In genomic region chr1:45820797-45821196, GRCh38 we compare ENCODE assay signal across 16 cellular contexts.
"Had no signal": no experiment of that assay in that cellular context is flagged by ENCODE, and none has a peak within 500 bp of the region (broad histone marks: within the 10 kb centered on the region; RNA-seq: fewer than 3 reads in every experiment).

No MANE protein-coding gene starts in this region.

- H3K9me3 Mint-ChIP-seq: activated naive CD4-positive, alpha-beta T cell treated with anti-CD3 and anti-CD28 coated beads, Interleukin-2, amount 50 U/mL, for 24 hours; activated T-helper 2 cell treated with anti-CD3 and anti-CD28 coated beads, Interferon-gamma antibody, Interleukin-2, Interleukin-4, amounts not matched to agents 10 μg/mL and 5 μg/mL and 100 μg/mL, durations not matched to agents 14 hours and 24 hours and 36 hours; stimulated activated effector memory CD8-positive, alpha-beta T cell treated with anti-CD3 and anti-CD28 coated beads, Interleukin-12 subunit alpha, Interleukin-12 subunit beta, amount 100 ng/mL, for 72 hours had no signal

- DNase-seq: activated CD4-positive, CD25-positive, alpha-beta regulatory T cell; amniotic stem cell; cerebellar nuclear complex; kidney; retina; small intestine; T-helper 2 cell had no signal

- H3K27ac ChIP-seq: esophagus muscularis mucosa, parathyroid adenoma, tibial nerve, vagina had no signal

- H3K4me1 Mint-ChIP-seq: activated naive CD4-positive, alpha-beta T cell treated with anti-CD3 and anti-CD28 coated beads, Interleukin-2, amount 50 U/mL, for 24 hours; brain; mesothelial cell of epicardium had no signal

- H3K4me3 ChIP-seq: esophagus muscularis mucosa, tibial nerve, vagina had no signal

- H3K27me3 Mint-ChIP-seq: activated naive CD4-positive, alpha-beta T cell treated with anti-CD3 and anti-CD28 coated beads, Interleukin-2, amount 50 U/mL, for 24 hours; brain had no signal

- H3K27ac Mint-ChIP-seq: activated naive CD4-positive, alpha-beta T cell treated with anti-CD3 and anti-CD28 coated beads, Interleukin-2, amount 50 U/mL, for 24 hours; activated T-helper 2 cell treated with anti-CD3 and anti-CD28 coated beads, Interferon-gamma antibody, Interleukin-2, Interleukin-4, amounts not matched to agents 10 μg/mL and 5 μg/mL and 100 μg/mL, durations not matched to agents 14 hours and 24 hours and 36 hours; brain; mesothelial cell of epicardium; stimulated activated effector memory CD8-positive, alpha-beta T cell treated with anti-CD3 and anti-CD28 coated beads, Interleukin-12 subunit alpha, Interleukin-12 subunit beta, amount 100 ng/mL, for 72 hours had no signal

- H3K4me1 ChIP-seq: esophagus muscularis mucosa, parathyroid adenoma, tibial nerve, vagina had no signal

- ATAC-seq: stimulated activated effector memory CD8-positive, alpha-beta T cell treated with anti-CD3 and anti-CD28 coated beads, Interleukin-12 subunit alpha, Interleukin-12 subunit beta, amount 100 ng/mL, for 72 hours had no signal

- H3K27me3 ChIP-seq: esophagus muscularis mucosa, tibial nerve, vagina had no signal

- H3K9me3 ChIP-seq: vagina had no signal

- H3K4me3 Mint-ChIP-seq: activated naive CD4-positive, alpha-beta T cell treated with anti-CD3 and anti-CD28 coated beads, Interleukin-2, amount 50 U/mL, for 24 hours; brain; mesothelial cell of epicardium; stimulated activated effector memory CD8-positive, alpha-beta T cell treated with anti-CD3 and anti-CD28 coated beads, Interleukin-12 subunit alpha, Interleukin-12 subunit beta, amount 100 ng/mL, for 72 hours had no signal

- H3K36me3 ChIP-seq: vagina had no signal
